Comparison of ENCODE assay signal across 8 cellular contexts in the genomic region with DNA sequence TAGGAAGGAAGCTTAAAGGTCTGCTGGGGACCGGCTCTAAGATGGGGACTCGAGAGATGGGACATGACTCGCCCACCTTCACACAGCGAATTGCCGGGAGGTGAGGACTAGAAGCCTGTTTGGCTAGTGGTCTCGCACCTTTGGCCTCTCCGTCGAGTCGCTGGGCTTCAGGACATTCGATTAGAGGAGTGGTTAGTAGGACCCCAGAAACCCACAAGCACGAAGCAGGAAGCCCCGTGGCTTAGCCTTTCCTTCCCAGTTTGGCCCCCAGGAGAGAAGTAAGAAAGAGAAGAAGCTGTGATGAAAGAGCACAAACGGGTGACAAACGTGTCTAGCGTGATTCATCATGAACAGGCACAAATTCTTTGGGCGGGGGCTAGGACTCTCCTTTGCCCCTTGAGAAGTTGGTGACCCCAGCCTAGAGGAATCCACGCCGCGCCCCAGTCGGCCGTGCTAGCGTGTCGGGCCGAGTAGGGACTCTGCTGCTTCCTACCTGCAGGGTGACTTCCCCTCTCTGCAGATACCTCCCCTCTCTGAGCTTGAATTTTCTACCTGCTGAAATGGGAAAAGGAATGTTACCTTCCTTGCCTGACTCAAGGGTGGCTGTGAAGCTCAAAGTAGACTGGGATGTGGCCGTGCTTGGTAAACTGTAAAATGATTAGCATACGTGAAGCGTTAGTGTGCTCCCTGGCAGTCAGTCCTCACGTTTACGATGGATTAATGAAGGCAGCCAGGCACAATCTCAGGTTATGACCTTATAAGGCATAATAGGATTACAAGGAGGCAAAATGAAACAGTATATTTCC. TPM values are rescaled to one million over a fixed set of nuclear protein-coding genes. Genes with fewer than 3 reads are reported as not detected.
DNase-seq lines count a peak whose midpoint lies in the region; ATAC-seq and TF ChIP-seq lines count a peak whose summit lies in the region.

No MANE protein-coding gene starts in this region.

- no peaks in the 10 kb centered on the region for H3K27me3 Mint-ChIP-seq in Calu3 (ENCODE audit: unreplicated experiment)

- peak overlapping the region; percentile 19 for H3K27ac Mint-ChIP-seq in Calu3 (ENCODE audit: unreplicated experiment)

- intact Hi-C loops in Calu3 (cut with micrococcal nuclease; ENCODE audit: unreplicated experiment) (loop anchor here (10.0 kb wide), 1 partner anchor 309 kb away; no protein-coding TSS in a partner anchor), lower leg skin (cut with DNase I; ENCODE audit: low total_unique reads) (loop anchor here (10.0 kb wide), 1 partner anchor 99 kb away; no protein-coding TSS in a partner anchor)

- peaks cover 53% of the 10 kb centered on the region for H3K4me1 ChIP-seq in suprapubic skin

- no peak for ATAC-seq in GM18511 (IDR thresholded peaks at IDR 0.05; ENCODE audit: unreplicated experiment)

- peaks cover 62% of the 10 kb centered on the region for H3K36me3 Mint-ChIP-seq in Calu3 (ENCODE audit: insufficient read depth, unreplicated experiment)

- peak; percentile 38 for DNase-seq in Calu3
- DNase-seq in HuH-7.5 (ENCODE audit: low spot score), result peak; percentile 32
- peak; percentile 57 to 81 for DNase-seq in SW 1271 (lab: John Stamatoyannopoulos, UW)
- DNase-seq in dedifferentiated amniotic fluid mesenchymal stem cell (ENCODE audit: extremely low spot score), result peak; percentile 43
- DNase-seq in lower leg skin (ENCODE audit: low spot score in 2 of 2), result peak; percentile 46 to 91
- DNase-seq in suprapubic skin (ENCODE audit: low spot score in 2 of 2), result peak in 1 of 2 donors; percentile 75
- no peak for DNase-seq in epidermal melanocyte (ENCODE audit: insufficient read length, low spot score)

- TF ChIP-seq POLR2A in lower leg skin (IDR thresholded peaks at IDR 0.05) (no peak), suprapubic skin (IDR thresholded peaks at IDR 0.05) (no peak)

- TF ChIP-seq CTCF in Calu3 (IDR thresholded peaks at IDR 0.05; ENCODE audit: unreplicated experiment), result no peak
- TF ChIP-seq CTCF in lower leg skin (IDR thresholded peaks at IDR 0.05), result no peak
- TF ChIP-seq CTCF in suprapubic skin (IDR thresholded peaks at IDR 0.05), result no peak

- H3K27me3 ChIP-seq in suprapubic skin, result no peaks in the 10 kb centered on the region

- no peaks in the 10 kb centered on the region for H3K36me3 ChIP-seq in suprapubic skin

- peak overlapping the region; percentile 82 for H3K4me3 Mint-ChIP-seq in Calu3 (ENCODE audit: low read depth, unreplicated experiment)

- peak overlapping the region; percentile 92 for H3K27ac ChIP-seq in suprapubic skin

- BruUV-seq in Calu3 (replicated peaks; lab: Mats Ljungman, UMichigan), result no TSS peak

- TF ChIP-seq EP300 in suprapubic skin (IDR thresholded peaks at IDR 0.05), result no peak

- H3K9me3 ChIP-seq in suprapubic skin, result no peaks in the 10 kb centered on the region

- 14 to 20% methylated on average over 28 to 29 of the region's 29 CpGs for WGBS in lower leg skin, 2 donors
- WGBS in suprapubic skin, result 17% methylated on average over 21 of the region's 29 CpGs

- H3K9me3 Mint-ChIP-seq in Calu3 (ENCODE audit: low read depth, unreplicated experiment), result no peaks in the 10 kb centered on the region

- H3K4me3 ChIP-seq in lower leg skin (ENCODE audit: low read depth, poor library complexity, severe bottlenecking) (peak overlapping the region; percentile 56), suprapubic skin (peak overlapping the region; percentile 89)

- peaks cover 36% of the 10 kb centered on the region for H3K4me1 Mint-ChIP-seq in Calu3 (ENCODE audit: low read depth, unreplicated experiment)

- CTCF ChIA-PET in Calu3 (lab: Charles Lee), result interaction anchor here (0.6 to 2.7 kb wide), 11 partner anchors 9 to 544 kb away, joined by 3 to 11 read pairs (median 4); no protein-coding TSS in a partner anchor

RNA-seq across cellular contexts. Expression of a gene that starts 1.1 kb away (rescaled TPM):
- total RNA-seq in Calu3 (2022) (2.0 and 4.6 TPM in 2 replicates), lower leg skin (100 to 1,000 TPM; 117 to 406 (median 299) TPM), suprapubic skin (100 to 1,000 TPM in 1 of 4 donors, 10 to 100 TPM in 3; 48.7 to 140 (median 69.0) TPM)

RNA-seq across cellular contexts. Expression of a gene that starts 9.7 kb away (rescaled TPM):
- 36.1 and 39.0 TPM in 2 replicates for total RNA-seq in Calu3 (2022)
- 10 to 100 TPM; 29.7 to 60.4 (median 36.0) TPM for total RNA-seq in lower leg skin
- 100 to 1,000 TPM in 1 of 4 donors, 10 to 100 TPM in 3; 42.3 to 106 (median 45.3) TPM for total RNA-seq in suprapubic skin
